8 cellular contexts compared by ENCODE assay signal in the genomic region with DNA sequence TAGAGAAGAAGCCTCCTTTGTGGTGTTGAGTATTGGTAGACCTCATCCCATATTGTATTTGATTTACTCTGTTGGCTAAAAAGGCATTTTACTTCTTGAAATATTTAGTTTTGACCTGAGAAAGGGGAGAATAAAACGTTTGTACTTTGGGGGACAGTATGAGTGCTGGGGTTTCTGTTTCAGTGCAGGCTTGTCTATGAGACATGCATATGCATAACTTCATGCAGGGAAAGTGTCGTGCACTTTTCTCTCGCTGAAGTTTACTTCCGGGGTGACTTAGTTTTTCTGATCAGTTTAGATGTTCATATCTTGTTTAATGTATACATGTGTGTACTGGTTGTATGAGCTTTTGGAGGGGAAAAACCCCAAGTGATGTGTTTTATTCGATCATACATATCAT. TPM values are rescaled to one million over a fixed set of nuclear protein-coding genes. Genes with fewer than 3 reads are reported as not detected.
DNase-seq lines count a peak whose midpoint lies in the region; ATAC-seq, FAIRE-seq and TF ChIP-seq lines count a peak whose summit lies in the region.

No MANE protein-coding gene starts in this region.

- ATAC-seq in HG03139 (IDR thresholded peaks at IDR 0.05; ENCODE audit: unreplicated experiment) (peak; percentile 43), body of pancreas (no peak), thoracic aorta (ENCODE audit: insufficient number of reproducible peaks, low FRiP score, low read depth) (no peak)

- peak overlapping the region; percentile 86 for H3K27ac ChIP-seq in left ventricle myocardium inferior (replicated peaks)
- peak overlapping the region in 3 of 4 donors; percentile 44 to 79 (median 57) for H3K27ac ChIP-seq in body of pancreas
- H3K27ac ChIP-seq in thoracic aorta = peak overlapping the region in 1 of 2 donors; percentile 9
- H3K27ac ChIP-seq in SJCRH30 = no peak overlapping the region

- TF ChIP-seq CTCF in left ventricle myocardium inferior (IDR thresholded peaks at IDR 0.05; ENCODE audit: borderline replicate concordance) = no peak
- TF ChIP-seq CTCF in body of pancreas (IDR thresholded peaks at IDR 0.05) = no peak
- no peak for TF ChIP-seq CTCF in thoracic aorta (IDR thresholded peaks at IDR 0.05)

- DNase-seq in left ventricle myocardium inferior (no peak), cardiac septum (ENCODE audit: low spot score) (no peak), body of pancreas (no peak), thoracic aorta (ENCODE audit: low spot score) (no peak), AML-193 (lab: John Stamatoyannopoulos, UW) (no peak), urothelium cell line (ENCODE audit: low spot score) (no peak), SJCRH30 (no peak)

- peaks cover 93% of the 10 kb centered on the region for H3K4me1 ChIP-seq in left ventricle myocardium inferior
- peaks cover 68% of the 10 kb centered on the region for H3K4me1 ChIP-seq in body of pancreas
- H3K4me1 ChIP-seq in thoracic aorta (ENCODE audit: control insufficient read depth in 1 of 2, low read depth in 2 of 2) = peaks cover 36 to 58% of the 10 kb centered on the region in 2 donors
- peaks cover 21% of the 10 kb centered on the region for H3K4me1 ChIP-seq in SJCRH30

- no peak for TF ChIP-seq POLR2A in body of pancreas (IDR thresholded peaks at IDR 0.05)

- 61 to 71% methylated on average over 5 of the region's 5 CpGs for WGBS in body of pancreas, 2 donors

- H3K27me3 ChIP-seq in left ventricle myocardium inferior (ENCODE audit: low read depth) (no peaks in the 10 kb centered on the region), body of pancreas (no peaks in the 10 kb centered on the region), thoracic aorta (replicated peaks; ENCODE audit: insufficient read depth) (no peaks in the 10 kb centered on the region), SJCRH30 (no peaks in the 10 kb centered on the region)

- peak overlapping the region; percentile 57 for H3K4me3 ChIP-seq in left ventricle myocardium inferior
- H3K4me3 ChIP-seq in body of pancreas = no peak overlapping the region
- H3K4me3 ChIP-seq in thoracic aorta = peak overlapping the region; percentile 26
- no peak overlapping the region for H3K4me3 ChIP-seq in SJCRH30

- no peaks in the 10 kb centered on the region for H3K9me3 ChIP-seq in left ventricle myocardium inferior (replicated peaks)
- H3K9me3 ChIP-seq in body of pancreas = no peaks in the 10 kb centered on the region
- no peaks in the 10 kb centered on the region for H3K9me3 ChIP-seq in thoracic aorta
- no peaks in the 10 kb centered on the region for H3K9me3 ChIP-seq in SJCRH30 (replicated peaks)

- H3K36me3 ChIP-seq in left ventricle myocardium inferior (no peaks in the 10 kb centered on the region), body of pancreas (replicated peaks in 1 of 2; ENCODE audit: insufficient read depth in 1 of 2, low read depth in 2 of 2) (no peaks in the 10 kb centered on the region), thoracic aorta (no peaks in the 10 kb centered on the region), SJCRH30 (no peaks in the 10 kb centered on the region)

- intact Hi-C loops in left ventricle myocardium inferior (cut with micrococcal nuclease) (loop anchor here (10.0 kb wide), 1 partner anchor 50 kb away; no protein-coding TSS in a partner anchor), cardiac septum (cut with DNase I) (no loop called here), body of pancreas (cut with DNase I) (no loop called here)

- no peak for FAIRE-seq in urothelium cell line (lab: Jason Lieb, UNC)

RNA-seq across cellular contexts. Expression of gene UTRN, which starts 59.5 kb away (rescaled TPM):
- total RNA-seq in left ventricle myocardium inferior = 68.3 TPM
- 96.4 TPM for total RNA-seq in cardiac septum
- 100 to 1,000 TPM; 112 to 133 TPM for total RNA-seq in body of pancreas
- 100 to 1,000 TPM; 163 to 243 TPM for total RNA-seq in thoracic aorta
- 67.8 and 74.7 TPM in 2 replicates for total RNA-seq in SJCRH30 (2014; rRNA removed; shearing (Covaris generic))

Comparison
In these comparisons a context has a peak if more than half of its experiments do, and no peak if none do; other contexts are left out.
1. H3K4me3 ChIP-seq: peak in left ventricle myocardium inferior (single experiment) and thoracic aorta (single experiment); none in body of pancreas (0 of 2) and SJCRH30 (single experiment).